In genomic region chr10:119891849-119892187, GRCh38 we compare ENCODE assay signal across 8 cellular contexts. TPM values are rescaled to one million over a fixed set of nuclear protein-coding genes. Genes with fewer than 3 reads are reported as not detected.
DNase-seq lines count a peak whose midpoint lies in the region; ATAC-seq, FAIRE-seq and TF ChIP-seq lines count a peak whose summit lies in the region.
"Not testable (repeated sequence)": the region's sequence is repeated elsewhere in the genome, so short reads cannot be mapped to it uniquely, and the experiment has no call there.

No MANE protein-coding gene starts in this region.

- H3K9ac ChIP-seq in Karpas-422 (ENCODE audit: low read length) (peak overlapping the region; percentile 94), GM12878 (ENCODE audit: control insufficient read depth, insufficient read depth, low read length) (peak overlapping the region; percentile 76)

- POLR2A ChIA-PET in CD4-positive, alpha-beta memory T cell (lab: Charles Lee; ENCODE audit: partially characterized antibody) = interaction anchor here (0.6 to 7.4 kb wide), 9 partner anchors 9 to 1137 kb away, joined by 3 to 109 read pairs (median 5); partner anchors contain the start of genes CACUL1, MCMBP and RGS10
- POLR2A ChIA-PET in WTC11 (lab: Charles Lee) (interaction anchor here (1.0 to 2.0 kb wide), 4 partner anchors 19 to 166 kb away, joined by 3 to 8 read pairs (median 6); partner anchors contain the start of genes INPP5F and MCMBP), GM12878 (lab: Charles Lee) (interaction anchor here (0.6 to 5.5 kb wide), 4 partner anchors 9 to 147 kb away, joined by 3 to 69 read pairs (median 4); partner anchors contain the start of gene MCMBP)

- in situ Hi-C loops in GM12878 (cut with MboI) = not testable (repeated sequence)

- TF ChIP-seq POLR2A in GM12878 (IDR thresholded peaks at IDR 0.05; ENCODE audit: low read depth, low read length); esophagus muscularis mucosa (IDR thresholded peaks at IDR 0.05; ENCODE audit: low read depth): not testable (repeated sequence)

- SMC1A ChIA-PET in GM12878 (lab: Charles Lee; ENCODE audit: uncharacterized antibody, unreplicated experiment) = interaction anchor here (0.6 to 1.5 kb wide), 14 partner anchors 9 to 711 kb away, joined by 3 to 11 read pairs (median 4); partner anchors contain the start of gene MCMBP

- peaks cover 31 to 55% (median 42%) of the 10 kb centered on the region in 4 donors for H3K4me1 Mint-ChIP-seq in CD4-positive, alpha-beta memory T cell
- peaks cover 22% of the 10 kb centered on the region for H3K4me1 Mint-ChIP-seq in WTC11

- H3K4me2 ChIP-seq in Karpas-422 (ENCODE audit: low read depth, low read length, poor library complexity, severe bottlenecking) = peak overlapping the region; percentile 79
- peak overlapping the region; percentile 81 for H3K4me2 ChIP-seq in GM12878 (ENCODE audit: control insufficient read depth, insufficient read depth)

- H3K9me3 ChIP-seq in CD4-positive, alpha-beta memory T cell (ENCODE audit: control insufficient read depth in 1 of 2, low read length in 2 of 2); Karpas-422 (ENCODE audit: low read length); GM12878 (replicated peaks; ENCODE audit: control insufficient read depth, insufficient read depth, low read length); esophagus muscularis mucosa; left lung; neutrophil: not testable (repeated sequence)

- H3K27me3 ChIP-seq in CD4-positive, alpha-beta memory T cell (ENCODE audit: insufficient read depth, low read length); Karpas-422 (ENCODE audit: low read length); GM12878 (replicated peaks in 1 of 2; ENCODE audit: control insufficient read depth in 2 of 2, insufficient read depth in 2 of 2, low read length in 1 of 2); esophagus muscularis mucosa; left lung; neutrophil: not testable (repeated sequence)

- 25% methylated on average over 14 of the region's 14 CpGs for WGBS in GM12878 (ENCODE audit: insufficient coverage, insufficient replicate concordance, low lambda C conversion rate, missing lambda C conversion rate)
- 57% methylated on average over 14 of the region's 14 CpGs for WGBS in esophagus muscularis mucosa

- RAD21 ChIA-PET in GM12878 (lab: Charles Lee; ENCODE audit: unreplicated experiment) = interaction anchor here (1.0 to 2.2 kb wide), 5 partner anchors 19 to 140 kb away, joined by 3 to 23 read pairs (median 7); partner anchors contain the start of gene MCMBP

- peaks cover 36% of the 10 kb centered on the region for H3K4me1 ChIP-seq in CD4-positive, alpha-beta memory T cell (ENCODE audit: insufficient read depth, low read length)
- peaks cover 21% of the 10 kb centered on the region for H3K4me1 ChIP-seq in Karpas-422 (ENCODE audit: low read length)
- H3K4me1 ChIP-seq in GM12878 (ENCODE audit: control insufficient read depth, insufficient read depth, low read length) = not testable (repeated sequence)
- peaks cover 29 to 48% (median 45%) of the 10 kb centered on the region in 4 donors for H3K4me1 ChIP-seq in esophagus muscularis mucosa
- H3K4me1 ChIP-seq in left lung = peaks cover 19 to 49% of the 10 kb centered on the region in 2 donors
- peaks cover 18 to 26% of the 10 kb centered on the region in 2 experiments for H3K4me1 ChIP-seq in neutrophil (ENCODE audit: control insufficient read depth in 1 of 2, insufficient read depth in 1 of 2, low read depth in 1 of 2, low read length in 1 of 2)

- ATAC-seq in WTC11 = peak; percentile 3; the same call in 1 of the 2 replicates
- ATAC-seq in GM12878, left lung: not testable (repeated sequence)

- peak overlapping the region; percentile 91 to 100 (median 99) for H3K4me3 Mint-ChIP-seq in CD4-positive, alpha-beta memory T cell
- H3K4me3 Mint-ChIP-seq in WTC11 = peak overlapping the region; percentile 93

- DNase-seq in CD4-positive, alpha-beta memory T cell; WTC11 (ENCODE audit: low spot score); GM12878 (ENCODE audit: low read depth, low spot score); esophagus muscularis mucosa (ENCODE audit: extremely low spot score); left lung: not testable (repeated sequence)
- DNase-seq in Karpas-422 = peak; percentile 43

- not testable (repeated sequence) for FAIRE-seq in GM12878 (lab: Jason Lieb, UNC)

- H3K36me3 Mint-ChIP-seq in CD4-positive, alpha-beta memory T cell = peaks cover 0 to 19% of the 10 kb centered on the region in 2 donors
- peaks cover 22% of the 10 kb centered on the region for H3K36me3 Mint-ChIP-seq in WTC11

- TF ChIP-seq EP300 in GM12878 (IDR thresholded peaks at IDR 0.05; ENCODE audit: borderline replicate concordance in 1 of 2, control insufficient read depth in 1 of 2, low read depth in 2 of 2, low read length in 2 of 2); esophagus muscularis mucosa (IDR thresholded peaks at IDR 0.05): not testable (repeated sequence)

- H3K36me3 ChIP-seq in CD4-positive, alpha-beta memory T cell (ENCODE audit: insufficient read depth, low read length); Karpas-422 (ENCODE audit: insufficient read depth, low read length); GM12878 (ENCODE audit: control insufficient read depth in 2 of 2, insufficient read depth in 2 of 2, low read length in 1 of 2); esophagus muscularis mucosa; left lung; neutrophil: not testable (repeated sequence)

- peak overlapping the region; percentile 95 to 98 for H3K4me3 ChIP-seq in CD4-positive, alpha-beta memory T cell (ENCODE audit: low read length in 2 of 2)
- H3K4me3 ChIP-seq in Karpas-422 (ENCODE audit: low read length) (peak overlapping the region; percentile 97), GM12878 (peak overlapping the region; percentile 80), esophagus muscularis mucosa (peak overlapping the region; percentile 87 to 93 (median 92)), left lung (peak overlapping the region; percentile 78 to 92), neutrophil (ENCODE audit: low read depth in 1 of 2, low read length in 1 of 2) (peak overlapping the region; percentile 83 to 84)

- not testable (repeated sequence) for TF ChIP-seq CTCF in WTC11 (IDR thresholded peaks at IDR 0.05); GM12878 (IDR thresholded peaks at IDR 0.05 in 2 of 3, conservative IDR thresholded peaks at IDR 0.05 in 1 of 3; ENCODE audit: control insufficient read depth in 2 of 3, extremely low read depth in 1 of 3, insufficient read depth in 1 of 3, low read depth in 3 of 3, low read length in 3 of 3); esophagus muscularis mucosa (IDR thresholded peaks at IDR 0.05); left lung (IDR thresholded peaks at IDR 0.05); neutrophil (IDR thresholded peaks at IDR 0.05)

- H4K20me1 ChIP-seq in Karpas-422 (ENCODE audit: insufficient read depth, low read depth, low read length) = peaks cover 10% of the 10 kb centered on the region; the same call in 1 of the 2 replicates
- H4K20me1 ChIP-seq in GM12878 (ENCODE audit: control insufficient read depth, insufficient read depth) = not testable (repeated sequence)

- H2AFZ ChIP-seq in Karpas-422 (ENCODE audit: low read length) = peak overlapping the region; percentile 97
- H2AFZ ChIP-seq in GM12878 (ENCODE audit: control insufficient read depth, low read depth, low read length) = peak overlapping the region; percentile 97

- peak overlapping the region; percentile 97 for H3K27ac ChIP-seq in CD4-positive, alpha-beta memory T cell (ENCODE audit: low read depth, low read length)
- not testable (repeated sequence) for H3K27ac ChIP-seq in Karpas-422 (ENCODE audit: low read length)
- H3K27ac ChIP-seq in GM12878 (ENCODE audit: control insufficient read depth, insufficient read depth) = peak overlapping the region; percentile 64
- H3K27ac ChIP-seq in esophagus muscularis mucosa (replicated peaks in 1 of 4) = peak overlapping the region; percentile 91 to 93 (median 92)
- H3K27ac ChIP-seq in left lung = peak overlapping the region; percentile 72 to 84
- peak overlapping the region; percentile 80 for H3K27ac ChIP-seq in neutrophil
- H3K27ac ChIP-seq in temporal lobe (ENCODE audit: low read depth, low read length) = peak overlapping the region; percentile 79

- CTCF ChIA-PET in CD4-positive, alpha-beta memory T cell (lab: Charles Lee; ENCODE audit: partially characterized antibody) = interaction anchor here (0.7 to 1.6 kb wide), 7 partner anchors 10 to 299 kb away, joined by 3 to 7 read pairs (median 3); partner anchors contain the start of genes INPP5F and MCMBP
- CTCF ChIA-PET in WTC11 (lab: Charles Lee) = interaction anchor here (0.8 to 1.7 kb wide), 6 partner anchors 13 to 73 kb away, joined by 3 to 6 read pairs (median 4); partner anchors contain the start of gene MCMBP
- CTCF ChIA-PET in GM12878 (lab: Yijun Ruan, JAX) = interaction anchor here (1.9 to 4.5 kb wide), 3 partner anchors 20 to 141 kb away, joined by 9 to 33 read pairs (median 10); partner anchors contain the start of gene MCMBP

- H3K9me3 Mint-ChIP-seq in CD4-positive, alpha-beta memory T cell = not testable (repeated sequence)
- peaks cover 12% of the 10 kb centered on the region for H3K9me3 Mint-ChIP-seq in WTC11

- H3K27ac Mint-ChIP-seq in CD4-positive, alpha-beta memory T cell = peak overlapping the region in 6 of 7 donors; percentile 99 to 100 (median 100)
- peak overlapping the region; percentile 96 for H3K27ac Mint-ChIP-seq in WTC11

- H3K79me2 ChIP-seq in Karpas-422 (ENCODE audit: low read length) (peaks cover 50% of the 10 kb centered on the region), GM12878 (ENCODE audit: control insufficient read depth, insufficient read depth, low read length) (peaks cover 41% of the 10 kb centered on the region)

- not testable (repeated sequence) for BruUV-seq in GM12878 (replicated peaks; lab: Mats Ljungman, UMichigan)

- TF ChIP-seq RAD21 in GM12878 (IDR thresholded peaks at IDR 0.05; ENCODE audit: insufficient read depth, low read depth, low read length) = not testable (repeated sequence)

- not testable (repeated sequence) for H3K27me3 Mint-ChIP-seq in CD4-positive, alpha-beta memory T cell; WTC11 (ENCODE audit: low read depth)

- intact Hi-C loops in CD4-positive, alpha-beta memory T cell (cut with micrococcal nuclease) = loop anchor here (1.0 kb wide), 1 partner anchor 19 kb away; no protein-coding TSS in a partner anchor
- intact Hi-C loops in GM12878 (cut with micrococcal nuclease; ENCODE audit: unreplicated experiment) = loop anchor here (1.0 kb wide), 1 partner anchor 19 kb away; no protein-coding TSS in a partner anchor
- intact Hi-C loops in esophagus muscularis mucosa (cut with DNase I); left lung (cut with DNase I): not testable (repeated sequence)

- H3K9me2 ChIP-seq in Karpas-422 (replicated peaks; ENCODE audit: insufficient read depth, low read length) = not testable (repeated sequence)

RNA-seq across cellular contexts. Expression of gene SEC23IP, which starts 0.7 kb away (rescaled TPM):
- total RNA-seq in CD4-positive, alpha-beta memory T cell = 10 to 100 TPM; 68.7 to 70.0 TPM
- 10 to 100 TPM; 51.6 to 58.9 TPM for polyA plus RNA-seq in CD4-positive, alpha-beta memory T cell
- 32.0 and 33.2 TPM in 2 replicates for total RNA-seq in Karpas-422 (2014; rRNA removed; shearing (Covaris generic); ENCODE audit: low replicate concordance)
- 63.8 to 82.3 TPM (median 68.4 TPM) in 3 replicates for total RNA-seq in WTC11 (2021)
- 61.1 and 62.2 TPM in 2 replicates for total RNA-seq in GM12878 (2013; cell fraction: nucleolus; rRNA removed)
- total RNA-seq in GM12878 (2014; rRNA removed) = 21.6 and 30.3 TPM in 2 replicates
- total RNA-seq in GM12878 (2014; rRNA removed; fragmentation: Illumina TruSeq; extraction: Trizol) = 26.8 and 30.7 TPM in 2 replicates
- 71.9 and 82.5 TPM in 2 replicates for total RNA-seq in GM12878 (2021)
- 18.5 TPM for polyA plus RNA-seq in GM12878 (2011; ENCODE audit: low read depth)
- polyA plus RNA-seq in GM12878 (2011; rRNA removed) = 29.9 and 38.3 TPM in 2 replicates
- polyA plus RNA-seq in GM12878 (2011; cell fraction: cytosol; rRNA removed) = 32.3 and 34.9 TPM in 2 replicates
- polyA plus RNA-seq in GM12878 (2011; cell fraction: nucleus; rRNA removed) = 32.4 and 38.1 TPM in 2 replicates
- 21.4 and 27.7 TPM in 2 replicates for polyA plus RNA-seq in GM12878 (2012)
- 68.0 and 68.4 TPM in 2 replicates for polyA plus RNA-seq in GM12878 (2014; fragmentation: Illumina TruSeq; extraction: Trizol)
- polyA plus RNA-seq in GM12878 (2014; fragmentation: Nextera tagmentation; extraction: Ambion mirVana) = 10 to 100 TPM; 15.1 to 20.8 TPM
- polyA plus RNA-seq in GM12878 (2014; rRNA removed) = 33.6 and 39.0 TPM in 2 replicates
- polyA plus RNA-seq in GM12878 (2016; fragmentation: Nextera tagmentation; extraction: Ambion mirVana) = 10 to 100 TPM; 72.2 to 79.2 TPM
- polyA minus RNA-seq in GM12878 (2011; rRNA and poly(A)+ RNA removed) = 78.5 and 98.5 TPM in 2 replicates
- polyA minus RNA-seq in GM12878 (2011; cell fraction: cytosol; rRNA and poly(A)+ RNA removed) = 19.8 and 27.0 TPM in 2 replicates
- polyA minus RNA-seq in GM12878 (2011; cell fraction: nucleus; rRNA and poly(A)+ RNA removed) = 14.6 and 26.2 TPM in 2 replicates
- 10 to 100 TPM; 22.4 to 29.9 (median 24.2) TPM for total RNA-seq in esophagus muscularis mucosa
- total RNA-seq in left lung = 10 to 100 TPM; 61.4 to 63.4 TPM
- 16.7 TPM for total RNA-seq in temporal lobe

RNA-seq across cellular contexts. Expression of gene MCMBP, which starts 19.2 kb away (rescaled TPM):
- 10 to 100 TPM; 54.8 to 56.2 TPM for total RNA-seq in CD4-positive, alpha-beta memory T cell
- 10 to 100 TPM; 68.0 to 70.5 TPM for polyA plus RNA-seq in CD4-positive, alpha-beta memory T cell
- 25.8 and 38.2 TPM in 2 replicates for total RNA-seq in Karpas-422 (2014; rRNA removed; shearing (Covaris generic); ENCODE audit: low replicate concordance)
- total RNA-seq in WTC11 (2021) (63.5 to 64.7 TPM (median 64.6 TPM) in 3 replicates), GM12878 (2014; rRNA removed) (70.5 and 77.2 TPM in 2 replicates), GM12878 (2014; rRNA removed; fragmentation: Illumina TruSeq; extraction: Trizol) (71.7 and 72.5 TPM in 2 replicates), GM12878 (2021) (80.1 and 80.2 TPM in 2 replicates), esophagus muscularis mucosa (10 to 100 TPM; 47.3 to 77.2 (median 52.3) TPM), left lung (10 to 100 TPM; 40.6 to 65.8 TPM), temporal lobe (40.8 TPM)
- 56.2 and 57.5 TPM in 2 replicates for total RNA-seq in GM12878 (2013; cell fraction: nucleolus; rRNA removed)
- polyA plus RNA-seq in GM12878 (2011; ENCODE audit: low read depth) = 29.7 TPM
- polyA plus RNA-seq in GM12878 (2011; rRNA removed) (93.1 and 106 TPM in 2 replicates), GM12878 (2014; fragmentation: Illumina TruSeq; extraction: Trizol) (86.8 and 108 TPM in 2 replicates), GM12878 (2014; fragmentation: Nextera tagmentation; extraction: Ambion mirVana) (10 to 100 TPM; 22.1 to 29.4 TPM), GM12878 (2014; rRNA removed) (67.1 and 74.2 TPM in 2 replicates), GM12878 (2016; fragmentation: Nextera tagmentation; extraction: Ambion mirVana) (10 to 100 TPM in 1 of 2 experiments, 1 to 10 TPM in 1; 7.6 to 80.8 TPM)
- 68.6 and 69.1 TPM in 2 replicates for polyA plus RNA-seq in GM12878 (2011; cell fraction: cytosol; rRNA removed)
- 46.4 and 48.7 TPM in 2 replicates for polyA plus RNA-seq in GM12878 (2011; cell fraction: nucleus; rRNA removed)
- 31.3 and 32.9 TPM in 2 replicates for polyA plus RNA-seq in GM12878 (2012)
- polyA minus RNA-seq in GM12878 (2011; rRNA and poly(A)+ RNA removed) = 78.1 and 111 TPM in 2 replicates
- polyA minus RNA-seq in GM12878 (2011; cell fraction: cytosol; rRNA and poly(A)+ RNA removed) = 24.5 and 41.3 TPM in 2 replicates
- 24.3 and 38.9 TPM in 2 replicates for polyA minus RNA-seq in GM12878 (2011; cell fraction: nucleus; rRNA and poly(A)+ RNA removed)
